ENCODE assay signal across 37 cellular contexts in genomic region chr5:56115589-56115988, GRCh38.
"Had no signal": no experiment of that assay in that cellular context is flagged by ENCODE, and none has a peak within 500 bp of the region (broad histone marks: within the 10 kb centered on the region; RNA-seq: fewer than 3 reads in every experiment).

No MANE protein-coding gene starts in this region.

- H3K36me3 Mint-ChIP-seq: activated naive CD4-positive, alpha-beta T cell treated with anti-CD3 and anti-CD28 coated beads, Interleukin-2, amount 50 U/mL, for 72 hours; activated naive CD8-positive, alpha-beta T cell treated with anti-CD3 and anti-CD28 coated beads for 36 hours; brain had no signal

- H3K27ac Mint-ChIP-seq: activated naive CD4-positive, alpha-beta T cell treated with anti-CD3 and anti-CD28 coated beads for 36 hours; activated naive CD4-positive, alpha-beta T cell treated with anti-CD3 and anti-CD28 coated beads, Interleukin-2, amount 10 ng/mL, durations not matched to agents 7 days and 5 days; activated naive CD4-positive, alpha-beta T cell treated with anti-CD3 and anti-CD28 coated beads, Interleukin-2, amount 50 U/mL, for 24 hours; activated naive CD4-positive, alpha-beta T cell treated with anti-CD3 and anti-CD28 coated beads, Interleukin-2, amount 50 U/mL, for 72 hours; activated naive CD8-positive, alpha-beta T cell; activated naive CD8-positive, alpha-beta T cell treated with anti-CD3 and anti-CD28 coated beads for 36 hours; activated naive CD8-positive, alpha-beta T cell treated with anti-CD3 and anti-CD28 coated beads, Interleukin-2, amount 10 ng/mL, durations not matched to agents 7 days and 5 days; activated naive CD8-positive, alpha-beta T cell treated with anti-CD3 and anti-CD28 coated beads, Interleukin-2, amount 50 U/mL, for 24 hours; activated T-cell treated with anti-CD3 and anti-CD28 coated beads, Interleukin-2, amount 50 U/mL, for 24 hours; activated T-cell treated with anti-CD3 and anti-CD28 coated beads, Interleukin-2, amount 50 U/mL, for 72 hours; activated T-helper 1 cell treated with anti-CD3 and anti-CD28 coated beads, Interleukin-12 subunit alpha, Interleukin-12 subunit beta, Interleukin-2, Interleukin-4 antibody, amounts not matched to agents 30 ng/mL and 10 ng/mL and 1 ng/mL, durations not matched to agents 14 hours and 24 hours and 36 hours; activated T-helper 17 cell treated with anti-CD3 and anti-CD28 coated beads, Interleukin-2, amount 50 U/mL, for 72 hours; activated T-helper 2 cell treated with anti-CD3 and anti-CD28 coated beads, Interferon-gamma antibody, Interleukin-2, Interleukin-4, amounts not matched to agents 10 μg/mL and 5 μg/mL and 100 μg/mL, durations not matched to agents 14 hours and 24 hours and 36 hours; brain had no signal

- H3K4me3 ChIP-seq: adrenal gland, ascending aorta, body of pancreas, breast epithelium, cardiac muscle cell had no signal

- H3K27me3 Mint-ChIP-seq: activated naive CD4-positive, alpha-beta T cell treated with anti-CD3 and anti-CD28 coated beads, Interleukin-2, amount 10 ng/mL, durations not matched to agents 7 days and 5 days; activated naive CD4-positive, alpha-beta T cell treated with anti-CD3 and anti-CD28 coated beads, Interleukin-2, amount 50 U/mL, for 24 hours; activated naive CD8-positive, alpha-beta T cell; activated naive CD8-positive, alpha-beta T cell treated with anti-CD3 and anti-CD28 coated beads for 36 hours; activated naive CD8-positive, alpha-beta T cell treated with anti-CD3 and anti-CD28 coated beads, Interleukin-2, amount 10 ng/mL, durations not matched to agents 7 days and 5 days; activated naive CD8-positive, alpha-beta T cell treated with anti-CD3 and anti-CD28 coated beads, Interleukin-2, amount 50 U/mL, for 24 hours; activated T-cell treated with anti-CD3 and anti-CD28 coated beads, Interleukin-2, amount 50 U/mL, for 24 hours; activated T-helper 17 cell treated with anti-CD3 and anti-CD28 coated beads, Interleukin-2, amount 50 U/mL, for 72 hours; brain; central memory CD8-positive, alpha-beta T cell had no signal

- H3K4me1 ChIP-seq: ascending aorta, body of pancreas, breast epithelium had no signal

- H3K4me1 Mint-ChIP-seq: activated naive CD8-positive, alpha-beta T cell treated with anti-CD3 and anti-CD28 coated beads for 36 hours; activated naive CD8-positive, alpha-beta T cell treated with anti-CD3 and anti-CD28 coated beads, Interleukin-2, amount 50 U/mL, for 24 hours; activated T-helper 17 cell treated with anti-CD3 and anti-CD28 coated beads, Interleukin-2, amount 50 U/mL, for 72 hours; brain; central memory CD8-positive, alpha-beta T cell had no signal

- H3K27me3 ChIP-seq: adrenal gland, ascending aorta, body of pancreas, brain microvascular endothelial cell, breast epithelium, cardiac muscle cell had no signal

- H3K9me3 ChIP-seq: adrenal gland, ascending aorta, body of pancreas, breast epithelium had no signal

- ATAC-seq: activated naive CD4-positive, alpha-beta T cell treated with anti-CD3 and anti-CD28 coated beads, Interleukin-2, amount 50 U/mL, for 72 hours; activated naive CD8-positive, alpha-beta T cell treated with anti-CD3 and anti-CD28 coated beads, Interleukin-2, amount 50 U/mL, for 24 hours; activated T-cell treated with anti-CD3 and anti-CD28 coated beads, Interleukin-2, amount 50 U/mL, for 4 hours; activated T-cell treated with anti-CD3 and anti-CD28 coated beads, Interleukin-2, amount 50 U/mL, for 72 hours; activated T-helper 17 cell treated with anti-CD3 and anti-CD28 coated beads, Interleukin-2, amount 50 U/mL, for 72 hours; body of pancreas had no signal

- H3K36me3 ChIP-seq: adrenal gland, ascending aorta, brain microvascular endothelial cell, breast epithelium, cardiac muscle cell had no signal

- H3K27ac ChIP-seq: adrenal gland, ascending aorta, body of pancreas, brain microvascular endothelial cell, breast epithelium, cardiac muscle cell had no signal

- H3K4me3 Mint-ChIP-seq: activated naive CD4-positive, alpha-beta T cell treated with anti-CD3 and anti-CD28 coated beads for 36 hours; activated naive CD4-positive, alpha-beta T cell treated with anti-CD3 and anti-CD28 coated beads, Interleukin-2, amount 10 ng/mL, durations not matched to agents 7 days and 5 days; activated naive CD4-positive, alpha-beta T cell treated with anti-CD3 and anti-CD28 coated beads, Interleukin-2, amount 50 U/mL, for 24 hours; activated naive CD8-positive, alpha-beta T cell; activated naive CD8-positive, alpha-beta T cell treated with anti-CD3 and anti-CD28 coated beads for 36 hours; activated naive CD8-positive, alpha-beta T cell treated with anti-CD3 and anti-CD28 coated beads, Interleukin-2, amount 10 ng/mL, durations not matched to agents 7 days and 5 days; activated naive CD8-positive, alpha-beta T cell treated with anti-CD3 and anti-CD28 coated beads, Interleukin-2, amount 50 U/mL, for 24 hours; activated T-cell treated with anti-CD3 and anti-CD28 coated beads, Interleukin-2, amount 50 U/mL, for 24 hours; activated T-cell treated with anti-CD3 and anti-CD28 coated beads, Interleukin-2, amount 50 U/mL, for 4 hours; activated T-cell treated with anti-CD3 and anti-CD28 coated beads, Interleukin-2, amount 50 U/mL, for 72 hours; activated T-helper 1 cell treated with anti-CD3 and anti-CD28 coated beads, Interleukin-12 subunit alpha, Interleukin-12 subunit beta, Interleukin-2, Interleukin-4 antibody, amounts not matched to agents 30 ng/mL and 10 ng/mL and 1 ng/mL, durations not matched to agents 14 hours and 24 hours and 36 hours; activated T-helper 17 cell treated with anti-CD3 and anti-CD28 coated beads, Interleukin-2, amount 50 U/mL, for 72 hours; brain; central memory CD8-positive, alpha-beta T cell had no signal

- H3K9me3 Mint-ChIP-seq: activated naive CD4-positive, alpha-beta T cell treated with anti-CD3 and anti-CD28 coated beads, Interleukin-2, amount 50 U/mL, for 24 hours; activated naive CD4-positive, alpha-beta T cell treated with anti-CD3 and anti-CD28 coated beads, Interleukin-2, amount 50 U/mL, for 72 hours; activated naive CD8-positive, alpha-beta T cell treated with anti-CD3 and anti-CD28 coated beads for 36 hours; activated naive CD8-positive, alpha-beta T cell treated with anti-CD3 and anti-CD28 coated beads, Interleukin-2, amount 10 ng/mL, durations not matched to agents 7 days and 5 days; activated naive CD8-positive, alpha-beta T cell treated with anti-CD3 and anti-CD28 coated beads, Interleukin-2, amount 50 U/mL, for 24 hours; activated T-cell treated with anti-CD3 and anti-CD28 coated beads, Interleukin-2, amount 50 U/mL, for 24 hours; activated T-cell treated with anti-CD3 and anti-CD28 coated beads, Interleukin-2, amount 50 U/mL, for 4 hours; activated T-cell treated with anti-CD3 and anti-CD28 coated beads, Interleukin-2, amount 50 U/mL, for 72 hours; activated T-helper 1 cell treated with anti-CD3 and anti-CD28 coated beads, Interleukin-12 subunit alpha, Interleukin-12 subunit beta, Interleukin-2, Interleukin-4 antibody, amounts not matched to agents 30 ng/mL and 10 ng/mL and 1 ng/mL, durations not matched to agents 14 hours and 24 hours and 36 hours; activated T-helper 17 cell treated with anti-CD3 and anti-CD28 coated beads, Interleukin-2, amount 50 U/mL, for 72 hours; activated T-helper 2 cell treated with anti-CD3 and anti-CD28 coated beads, Interferon-gamma antibody, Interleukin-2, Interleukin-4, amounts not matched to agents 10 μg/mL and 5 μg/mL and 100 μg/mL, durations not matched to agents 14 hours and 24 hours and 36 hours; central memory CD8-positive, alpha-beta T cell had no signal

- DNase-seq: activated effector memory CD4-positive, alpha-beta T cell treated with anti-CD3 and anti-CD28 coated beads, Interleukin-2, amount 50 U/mL, for 16 hours; activated effector memory CD4-positive, alpha-beta T cell treated with Interleukin-2 at 50 U/mL for 16 hours; activated gamma-delta T cell; activated gamma-delta T cell treated with Interleukin-2 at 50 U/mL for 16 hours; activated naive CD4-positive, alpha-beta T cell; activated naive CD4-positive, alpha-beta T cell treated with anti-CD3 and anti-CD28 coated beads for 36 hours; activated naive CD4-positive, alpha-beta T cell treated with anti-CD3 and anti-CD28 coated beads, Interleukin-2, amount 10 ng/mL, durations not matched to agents 7 days and 5 days; activated naive CD4-positive, alpha-beta T cell treated with anti-CD3 and anti-CD28 coated beads, Interleukin-2, amount 50 U/mL, for 16 hours; activated naive CD4-positive, alpha-beta T cell treated with Interleukin-2 at 50 U/mL for 16 hours; activated naive CD8-positive, alpha-beta T cell treated with anti-CD3 and anti-CD28 coated beads for 36 hours; activated naive CD8-positive, alpha-beta T cell treated with anti-CD3 and anti-CD28 coated beads, Interleukin-2, amount 10 ng/mL, durations not matched to agents 7 days and 5 days; activated naive CD8-positive, alpha-beta T cell treated with anti-CD3 and anti-CD28 coated beads, Interleukin-2, amount 50 U/mL, for 24 hours; activated T-cell treated with anti-CD3 and anti-CD28 coated beads, Interleukin-2, amount 50 U/mL, for 24 hours; activated T-cell treated with anti-CD3 and anti-CD28 coated beads, Interleukin-2, amount 50 U/mL, for 4 hours; activated T-cell treated with anti-CD3 and anti-CD28 coated beads, Interleukin-2, amount 50 U/mL, for 48 hours; activated T-cell treated with anti-CD3 and anti-CD28 coated beads, Interleukin-2, amount 50 U/mL, for 72 hours; amniotic stem cell; amygdala; anterior cingulate cortex; aorta; body of pancreas; brain microvascular endothelial cell; caudate nucleus; central memory CD4-positive, alpha-beta T cell; cerebellar nuclear complex had no signal
